ENCODE assay signal across 17 cellular contexts in the genomic region with DNA sequence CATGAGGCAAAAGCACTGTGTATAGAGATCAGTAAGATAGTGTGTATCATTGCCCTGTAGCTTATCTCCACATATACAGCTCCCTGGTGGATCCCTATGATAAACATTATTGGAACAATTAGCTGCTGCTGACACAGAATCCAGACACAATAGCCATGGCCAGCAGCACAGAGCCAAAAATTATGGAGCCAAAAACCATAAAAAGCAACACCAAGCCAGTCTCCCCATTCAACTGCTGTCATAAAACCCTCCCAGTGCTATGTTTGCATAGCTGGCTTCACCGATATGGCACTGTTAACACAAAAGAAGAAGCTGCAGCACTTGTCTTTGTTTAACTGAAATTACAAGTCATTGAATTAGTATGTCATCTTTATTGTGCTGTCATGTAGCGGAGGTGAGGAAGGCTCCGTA.
DNase-seq lines count a peak whose midpoint lies in the region; ATAC-seq and TF ChIP-seq lines count a peak whose summit lies in the region.
"Had no signal": no experiment of that assay in that cellular context is flagged by ENCODE, and none has a peak within 500 bp of the region (broad histone marks: within the 10 kb centered on the region; RNA-seq: fewer than 3 reads in every experiment).

No MANE protein-coding gene starts in this region.

- no peaks in the 10 kb centered on the region for H3K36me3 ChIP-seq in HUES6 (ENCODE audit: control insufficient read depth, insufficient read depth, low read length)
- H3K36me3 ChIP-seq in neural cell (ENCODE audit: insufficient read depth, low read length) = no peaks in the 10 kb centered on the region
- H3K36me3 ChIP-seq: gastroesophageal sphincter, lower lobe of right lung, right atrium auricular region had no signal

- no peak for TF ChIP-seq RAD21 in neural cell (conservative IDR thresholded peaks at IDR 0.05)

- no peaks in the 10 kb centered on the region for H4K20me1 ChIP-seq in neural cell (ENCODE audit: insufficient read depth)

- H3K4me1 ChIP-seq in HUES6 (ENCODE audit: control insufficient read depth, insufficient read depth, low read length) = peaks cover 16% of the 10 kb centered on the region
- H3K4me1 ChIP-seq: gastroesophageal sphincter, lower lobe of right lung, right atrium auricular region had no signal

- H3K27ac ChIP-seq in HUES6 (ENCODE audit: low read depth, low read length) = peak overlapping the region; percentile 7; the same call in 1 of the 2 replicates
- H3K27ac ChIP-seq in neural cell (ENCODE audit: low read length) = peak overlapping the region; percentile 74
- H3K27ac ChIP-seq: gastroesophageal sphincter, lower lobe of right lung, right atrium auricular region had no signal

- H3K4me3 ChIP-seq in HUES6 (ENCODE audit: low read depth, low read length) = no peak overlapping the region
- peak overlapping the region; percentile 42 for H3K4me3 ChIP-seq in neural cell (ENCODE audit: low read length)
- H3K4me3 ChIP-seq: gastroesophageal sphincter, lower lobe of right lung, right atrium auricular region had no signal

- H3K27me3 ChIP-seq in HUES6 (ENCODE audit: control insufficient read depth, insufficient read depth, low read length) (no peaks in the 10 kb centered on the region), neural cell (ENCODE audit: insufficient read depth, low read depth, low read length) (no peaks in the 10 kb centered on the region)
- H3K27me3 ChIP-seq: gastroesophageal sphincter, right atrium auricular region had no signal

- DNase-seq in NCI-H2081 treated with DMSO at 0.1 percent for 48 hours (lab: John Stamatoyannopoulos, UW) (peak; percentile 81), OCI-M1 (lab: John Stamatoyannopoulos, UW) (peak; percentile 71), HCEC 1CT (no peak), DMS79 treated with DMSO at 0.1 percent for 48 hours (lab: John Stamatoyannopoulos, UW) (no peak), hypothalamus (lab: John Stamatoyannopoulos, UW) (no peak)
- DNase-seq: activated B cell treated with CpG ODN at 0.5 μM for 24 hours, activated gamma-delta T cell, anterior cingulate cortex, lower lobe of right lung, naive B cell, NCI-H524 treated with DMSO at 0.1 percent for 48 hours, T-cell had no signal

- no peaks in the 10 kb centered on the region for H3K79me2 ChIP-seq in neural cell (replicated peaks; ENCODE audit: insufficient read depth, low read length)

- H2AFZ ChIP-seq in neural cell (ENCODE audit: low read depth, low read length) = peak overlapping the region; percentile 7

- H3K9me3 ChIP-seq in HUES6 (ENCODE audit: control insufficient read depth, insufficient read depth, low read depth, low read length) = no peaks in the 10 kb centered on the region
- H3K9me3 ChIP-seq in neural cell (ENCODE audit: low read length) = no peaks in the 10 kb centered on the region
- H3K9me3 ChIP-seq: gastroesophageal sphincter, lower lobe of right lung, right atrium auricular region had no signal

- TF ChIP-seq CTCF in neural cell (IDR thresholded peaks at IDR 0.05; ENCODE audit: poor library complexity, severe bottlenecking) = no peak

- TF ChIP-seq EP300 in neural cell (conservative IDR thresholded peaks at IDR 0.05; ENCODE audit: poor library complexity, severe bottlenecking) = no peak

- H3K9ac ChIP-seq in HUES6 (ENCODE audit: low read length) = no peak overlapping the region
- peak overlapping the region; percentile 49 for H3K9ac ChIP-seq in neural cell (ENCODE audit: low read length)

- H3K9me2 ChIP-seq in neural cell (ENCODE audit: insufficient read depth, low read length) = no peaks in the 10 kb centered on the region

- no peak for ATAC-seq in GM19452 (IDR thresholded peaks at IDR 0.05; ENCODE audit: unreplicated experiment)
- ATAC-seq: gastroesophageal sphincter, lower lobe of right lung, T-cell had no signal

- peak overlapping the region; percentile 27 for H3K4me2 ChIP-seq in neural cell (ENCODE audit: low read length)

- peaks cover 2% of the 10 kb centered on the region for H3F3A ChIP-seq in neural cell (ENCODE audit: insufficient read depth, low read length, poor library complexity, severe bottlenecking)

TF ChIP-seq in neural cell, 6 proteins besides CTCF, POLR2A, EP300 and RAD21:
- no peak for TF ChIP-seq TAF1 (IDR thresholded peaks at IDR 0.05; ENCODE audit: low read depth)
- TF ChIP-seq, protein P1, sequence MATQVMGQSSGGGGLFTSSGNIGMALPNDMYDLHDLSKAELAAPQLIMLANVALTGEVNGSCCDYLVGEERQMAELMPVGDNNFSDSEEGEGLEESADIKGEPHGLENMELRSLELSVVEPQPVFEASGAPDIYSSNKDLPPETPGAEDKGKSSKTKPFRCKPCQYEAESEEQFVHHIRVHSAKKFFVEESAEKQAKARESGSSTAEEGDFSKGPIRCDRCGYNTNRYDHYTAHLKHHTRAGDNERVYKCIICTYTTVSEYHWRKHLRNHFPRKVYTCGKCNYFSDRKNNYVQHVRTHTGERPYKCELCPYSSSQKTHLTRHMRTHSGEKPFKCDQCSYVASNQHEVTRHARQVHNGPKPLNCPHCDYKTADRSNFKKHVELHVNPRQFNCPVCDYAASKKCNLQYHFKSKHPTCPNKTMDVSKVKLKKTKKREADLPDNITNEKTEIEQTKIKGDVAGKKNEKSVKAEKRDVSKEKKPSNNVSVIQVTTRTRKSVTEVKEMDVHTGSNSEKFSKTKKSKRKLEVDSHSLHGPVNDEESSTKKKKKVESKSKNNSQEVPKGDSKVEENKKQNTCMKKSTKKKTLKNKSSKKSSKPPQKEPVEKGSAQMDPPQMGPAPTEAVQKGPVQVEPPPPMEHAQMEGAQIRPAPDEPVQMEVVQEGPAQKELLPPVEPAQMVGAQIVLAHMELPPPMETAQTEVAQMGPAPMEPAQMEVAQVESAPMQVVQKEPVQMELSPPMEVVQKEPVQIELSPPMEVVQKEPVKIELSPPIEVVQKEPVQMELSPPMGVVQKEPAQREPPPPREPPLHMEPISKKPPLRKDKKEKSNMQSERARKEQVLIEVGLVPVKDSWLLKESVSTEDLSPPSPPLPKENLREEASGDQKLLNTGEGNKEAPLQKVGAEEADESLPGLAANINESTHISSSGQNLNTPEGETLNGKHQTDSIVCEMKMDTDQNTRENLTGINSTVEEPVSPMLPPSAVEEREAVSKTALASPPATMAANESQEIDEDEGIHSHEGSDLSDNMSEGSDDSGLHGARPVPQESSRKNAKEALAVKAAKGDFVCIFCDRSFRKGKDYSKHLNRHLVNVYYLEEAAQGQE (IDR thresholded peaks at IDR 0.05; ENCODE audit: borderline replicate concordance) = no peak
- no peak for TF ChIP-seq POLR2AphosphoS5 (IDR thresholded peaks at IDR 0.05)
- no peak for TF ChIP-seq EZH2 (IDR thresholded peaks at IDR 0.05; ENCODE audit: borderline replicate concordance, insufficient read depth, low read length, poor library complexity, severe bottlenecking)
- TF ChIP-seq MXI1 (conservative IDR thresholded peaks at IDR 0.05; ENCODE audit: poor library complexity, severe bottlenecking) = no peak
- TF ChIP-seq SMC3 (conservative IDR thresholded peaks at IDR 0.05; ENCODE audit: poor library complexity) = no peak
TF ChIP-seq in neural cell: peak in this region for 0.

Comparison
In these comparisons a context has a peak if more than half of its experiments do, and no peak if none do; other contexts are left out.
1. DNase-seq: peak in NCI-H2081 treated with DMSO at 0.1 percent for 48 hours (single experiment) and OCI-M1 (single experiment); none in HCEC 1CT (single experiment), DMS79 treated with DMSO at 0.1 percent for 48 hours (single experiment) and hypothalamus (0 of 51).